ENCODE assay signal across 15 cellular contexts in genomic region chr10:97707134-97707861, GRCh38.
"Had no signal": no experiment of that assay in that cellular context is flagged by ENCODE, and none has a peak within 500 bp of the region (broad histone marks: within the 10 kb centered on the region; RNA-seq: fewer than 3 reads in every experiment).

No MANE protein-coding gene starts in this region.

- H3K4me3 Mint-ChIP-seq: activated CD4-positive, alpha-beta memory T cell treated with anti-CD3 and anti-CD28 coated beads for 36 hours; activated naive CD8-positive, alpha-beta T cell; stimulated activated naive B cell treated with anti-CD40 and anti-IgM and Interleukin-4, amounts not matched to agents 10 μg/mL and 1 μg/mL and 100 μg/mL, for 72 hours had no signal

- H3K9me3 ChIP-seq: breast epithelium, colonic mucosa, heart right ventricle, right atrium auricular region, suprapubic skin, upper lobe of right lung had no signal

- H3K27ac Mint-ChIP-seq: activated CD4-positive, alpha-beta memory T cell treated with anti-CD3 and anti-CD28 coated beads for 36 hours; activated naive CD8-positive, alpha-beta T cell; stimulated activated naive B cell treated with anti-CD40 and anti-IgM and Interleukin-4, amounts not matched to agents 10 μg/mL and 1 μg/mL and 100 μg/mL, for 72 hours had no signal

- H3K9me3 Mint-ChIP-seq: activated CD4-positive, alpha-beta memory T cell treated with anti-CD3 and anti-CD28 coated beads for 36 hours; stimulated activated naive B cell treated with anti-CD40 and anti-IgM and Interleukin-4, amounts not matched to agents 10 μg/mL and 1 μg/mL and 100 μg/mL, for 72 hours had no signal

- H3K27me3 ChIP-seq: breast epithelium, colonic mucosa, right atrium auricular region, suprapubic skin, upper lobe of right lung had no signal

- H3K4me1 ChIP-seq: breast epithelium, colonic mucosa, upper lobe of right lung had no signal

- DNase-seq: activated CD4-positive, alpha-beta memory T cell treated with anti-CD3 and anti-CD28 coated beads for 36 hours; activated gamma-delta T cell; activated T-cell treated with anti-CD3 and anti-CD28 coated beads, Interleukin-2, amount 50 U/mL, for 48 hours; anterior cingulate cortex; colonic mucosa; effector CD4-positive, alpha-beta T cell; heart right ventricle; stimulated activated CD4-positive, alpha-beta T cell treated with anti-CD3 and anti-CD28 coated beads, Interleukin-1b, Interleukin-23, amount 100 ng/mL, for 48 hours; stimulated activated naive B cell treated with anti-CD40 and anti-IgM and Interleukin-4, amounts not matched to agents 10 μg/mL and 1 μg/mL and 100 μg/mL, for 72 hours; upper lobe of right lung had no signal

- H3K4me3 ChIP-seq: breast epithelium, colonic mucosa, heart right ventricle, right atrium auricular region, suprapubic skin, upper lobe of right lung had no signal

- ATAC-seq: activated CD4-positive, CD25-positive, alpha-beta regulatory T cell treated with anti-CD3 and anti-CD28 coated beads, Interleukin-2, amount 50 U/mL, for 24 hours; stimulated activated naive B cell treated with anti-CD40 and anti-IgM and Interleukin-4, amounts not matched to agents 10 μg/mL and 1 μg/mL and 100 μg/mL, for 72 hours; upper lobe of right lung had no signal

- H3K27ac ChIP-seq: breast epithelium, colonic mucosa, heart right ventricle, suprapubic skin, upper lobe of right lung had no signal

- H3K36me3 ChIP-seq: breast epithelium, colonic mucosa, heart right ventricle, right atrium auricular region, suprapubic skin, upper lobe of right lung had no signal

- H3K36me3 Mint-ChIP-seq: activated CD4-positive, alpha-beta memory T cell treated with anti-CD3 and anti-CD28 coated beads for 36 hours; activated naive CD8-positive, alpha-beta T cell; stimulated activated naive B cell treated with anti-CD40 and anti-IgM and Interleukin-4, amounts not matched to agents 10 μg/mL and 1 μg/mL and 100 μg/mL, for 72 hours had no signal
